ENCODE assay signal across 7 cellular contexts in genomic region chrX:71095971-71096701, GRCh38. TPM values are rescaled to one million over a fixed set of nuclear protein-coding genes. Genes with fewer than 3 reads are reported as not detected.
DNase-seq lines count a peak whose midpoint lies in the region; ATAC-seq and TF ChIP-seq lines count a peak whose summit lies in the region.

No MANE protein-coding gene starts in this region.

- peaks cover 3% of the 10 kb centered on the region for H3K9me3 Mint-ChIP-seq in chondrocyte (ENCODE audit: low read depth)

- peak overlapping the region; percentile 89 for H3K27ac Mint-ChIP-seq in chondrocyte (ENCODE audit: unreplicated experiment)

- no peaks in the 10 kb centered on the region for H3K36me3 ChIP-seq in OCI-LY7 (ENCODE audit: insufficient read depth, low read length)
- H3K36me3 ChIP-seq in lower lobe of right lung: no peaks in the 10 kb centered on the region
- H3K36me3 ChIP-seq in thoracic aorta: no peaks in the 10 kb centered on the region

- H4K20me1 ChIP-seq in OCI-LY7 (ENCODE audit: insufficient read depth, low read length): no peaks in the 10 kb centered on the region

- no peaks in the 10 kb centered on the region for H3K27me3 ChIP-seq in lower lobe of right lung (ENCODE audit: low read depth)
- H3K27me3 ChIP-seq in thoracic aorta (replicated peaks; ENCODE audit: insufficient read depth): no peaks in the 10 kb centered on the region

- intact Hi-C loops in OCI-LY7 (cut with micrococcal nuclease; ENCODE audit: unreplicated experiment): no loop called here
- intact Hi-C loops in lower lobe of right lung (cut with DNase I): no loop called here

- POLR2A ChIA-PET in OCI-LY7 (lab: Charles Lee): interaction anchor here (0.5 to 1.0 kb wide), 2 partner anchors 12 to 22 kb away, joined by 3 read pairs; partner anchors contain the start of gene MED12

- TF ChIP-seq CTCF in GM10266 (IDR thresholded peaks at IDR 0.05; ENCODE audit: control insufficient read depth, insufficient read depth, low read depth, missing control alignments) (no peak), OCI-LY7 (conservative IDR thresholded peaks at IDR 0.05; ENCODE audit: low read length) (no peak), chondrocyte (IDR thresholded peaks at IDR 0.05) (no peak), lower lobe of right lung (IDR thresholded peaks at IDR 0.05) (no peak), thoracic aorta (IDR thresholded peaks at IDR 0.05) (no peak)

- peak overlapping the region; percentile 93 for H3K4me2 ChIP-seq in OCI-LY7 (ENCODE audit: low read length)

- peaks cover 8% of the 10 kb centered on the region for H3K4me1 Mint-ChIP-seq in chondrocyte (ENCODE audit: low read depth)

- CTCF ChIA-PET in OCI-LY7 (lab: Charles Lee; ENCODE audit: unreplicated experiment): interaction anchor here (0.6 kb wide), 1 partner anchor 83 kb away, joined by 5 read pairs; no protein-coding TSS in a partner anchor

- no peaks in the 10 kb centered on the region for H3K27me3 Mint-ChIP-seq in chondrocyte (ENCODE audit: low read depth)

- H3K9me2 ChIP-seq in OCI-LY7 (ENCODE audit: insufficient read depth, low read length): no peaks in the 10 kb centered on the region

- no peaks in the 10 kb centered on the region for H3K79me2 ChIP-seq in OCI-LY7 (ENCODE audit: insufficient read depth, low read depth, low read length)

- ATAC-seq in HG02642 (IDR thresholded peaks at IDR 0.05; ENCODE audit: poor library complexity, unreplicated experiment) (peak; percentile 18), lower lobe of right lung (peak; percentile 76 to 84), thoracic aorta (ENCODE audit: insufficient number of reproducible peaks, low FRiP score, low read depth) (peak; percentile 86)

- peak overlapping the region; percentile 86 for H3K4me3 Mint-ChIP-seq in chondrocyte (ENCODE audit: unreplicated experiment)

- H3K4me1 ChIP-seq in OCI-LY7 (ENCODE audit: insufficient read depth, low read length, poor library complexity, severe bottlenecking) (peaks cover 18% of the 10 kb centered on the region), lower lobe of right lung (peaks cover 10% of the 10 kb centered on the region), thoracic aorta (ENCODE audit: control insufficient read depth in 1 of 2, low read depth in 2 of 2) (peaks cover 0 to 4% of the 10 kb centered on the region in 2 donors)

- BruUV-seq in OCI-LY7 (replicated peaks; lab: Mats Ljungman, UMichigan): no TSS peak

- peak overlapping the region; percentile 98 for H2AFZ ChIP-seq in OCI-LY7 (ENCODE audit: low read length)

- H3K27ac ChIP-seq in OCI-LY7 (ENCODE audit: low read depth, low read length, poor library complexity, severe bottlenecking): no peak overlapping the region
- peak overlapping the region; percentile 62 for H3K27ac ChIP-seq in lower lobe of right lung
- H3K27ac ChIP-seq in thoracic aorta: no peak overlapping the region

- H3K9me3 ChIP-seq in OCI-LY7 (ENCODE audit: low read length) (no peaks in the 10 kb centered on the region), lower lobe of right lung (no peaks in the 10 kb centered on the region), thoracic aorta (no peaks in the 10 kb centered on the region)

- H3K4me3 ChIP-seq in OCI-LY7 (ENCODE audit: low read depth, low read length, poor library complexity, severe bottlenecking): peak overlapping the region; percentile 73
- peak overlapping the region; percentile 65 for H3K4me3 ChIP-seq in lower lobe of right lung
- H3K4me3 ChIP-seq in thoracic aorta: peak overlapping the region; percentile 83

- no peaks in the 10 kb centered on the region for H3K36me3 Mint-ChIP-seq in chondrocyte (ENCODE audit: low read depth)

- DNase-seq in GM10266 (ENCODE audit: extremely low spot score): peak; percentile 40
- DNase-seq in OCI-LY7 (ENCODE audit: low spot score): no peak
- no peak for DNase-seq in chondrocyte (ENCODE audit: low spot score)
- DNase-seq in lower lobe of right lung: no peak
- no peak for DNase-seq in thoracic aorta (ENCODE audit: low spot score)
- DNase-seq in dedifferentiated amniotic fluid mesenchymal stem cell (ENCODE audit: extremely low spot score): no peak

RNA-seq across cellular contexts. Expression of gene FOXO4, which starts 0.5 kb away (rescaled TPM):
- 3.8 and 6.7 TPM in 2 replicates for total RNA-seq in OCI-LY7 (2014; rRNA removed; shearing (Covaris generic))
- 12.1 and 12.8 TPM in 2 replicates for total RNA-seq in OCI-LY7 (2022)
- 7.9 to 9.3 TPM (median 8.2 TPM) in 3 replicates for total RNA-seq in chondrocyte
- 34.7 TPM for total RNA-seq in lower lobe of right lung
- total RNA-seq in thoracic aorta: 10 to 100 TPM; 10.9 to 19.2 TPM

RNA-seq across cellular contexts. Expression of gene CXorf65, which starts 10.4 kb away (rescaled TPM):
- 1.1 and 3.2 TPM in 2 replicates for total RNA-seq in OCI-LY7 (2014; rRNA removed; shearing (Covaris generic))
- total RNA-seq in OCI-LY7 (2022) (1.8 and 5.1 TPM in 2 replicates), chondrocyte (not detected in 3 replicates), lower lobe of right lung (not detected), thoracic aorta (not detected)

RNA-seq across cellular contexts. Expression of gene IL2RG, which starts 15.2 kb away (rescaled TPM):
- total RNA-seq in OCI-LY7 (2014; rRNA removed; shearing (Covaris generic)): 20.5 and 21.5 TPM in 2 replicates
- 33.3 and 33.6 TPM in 2 replicates for total RNA-seq in OCI-LY7 (2022)
- not detected in 3 replicates for total RNA-seq in chondrocyte
- 33.1 TPM for total RNA-seq in lower lobe of right lung
- 10 to 100 TPM in 1 of 2 donors, 1 to 10 TPM in 1; 4.9 to 14.2 TPM for total RNA-seq in thoracic aorta

RNA-seq across cellular contexts. Expression of gene MED12, which starts 22.3 kb away (rescaled TPM):
- 20.5 and 23.1 TPM in 2 replicates for total RNA-seq in OCI-LY7 (2014; rRNA removed; shearing (Covaris generic))
- total RNA-seq in OCI-LY7 (2022) (31.1 and 38.8 TPM in 2 replicates), chondrocyte (32.8 to 39.8 TPM (median 33.4 TPM) in 3 replicates), lower lobe of right lung (48.4 TPM), thoracic aorta (10 to 100 TPM; 22.9 to 48.8 TPM)

RNA-seq across cellular contexts. Expression of gene SNX12, which starts 28.0 kb away (rescaled TPM):
- 21.3 and 24.8 TPM in 2 replicates for total RNA-seq in OCI-LY7 (2014; rRNA removed; shearing (Covaris generic))
- total RNA-seq in OCI-LY7 (2022): 27.4 and 28.7 TPM in 2 replicates
- total RNA-seq in chondrocyte: 52.9 to 66.6 TPM (median 60.9 TPM) in 3 replicates
- 47.7 TPM for total RNA-seq in lower lobe of right lung
- total RNA-seq in thoracic aorta: 10 to 100 TPM; 33.9 to 62.1 TPM

Comparison
In these comparisons a context has a peak if more than half of its experiments do, and no peak if none do; other contexts are left out.
1. ATAC-seq: peak in every context shown above with its lines; median percentile 86 in thoracic aorta; 80 in lower lobe of right lung; 18 in HG02642.